ENCODE assay signal across 15 cellular contexts in genomic region chr20:6663104-6663503, GRCh38.
DNase-seq lines count a peak whose midpoint lies in the region; ATAC-seq, FAIRE-seq and TF ChIP-seq lines count a peak whose summit lies in the region.
"Had no signal": no experiment of that assay in that cellular context is flagged by ENCODE, and none has a peak within 500 bp of the region (broad histone marks: within the 10 kb centered on the region; RNA-seq: fewer than 3 reads in every experiment).

No MANE protein-coding gene starts in this region.

- no peaks in the 10 kb centered on the region for H3K4me1 ChIP-seq in HepG2 (ENCODE audit: insufficient read depth, low read length)
- H3K4me1 ChIP-seq in esophagus muscularis mucosa: no peaks in the 10 kb centered on the region

- intact Hi-C loops in HepG2 (cut with micrococcal nuclease; ENCODE audit: unreplicated experiment): no loop called here
- intact Hi-C loops in activated CD4-positive, alpha-beta T cell treated with anti-CD3 and anti-CD28 coated beads, Interleukin-2, amount 10 ng/mL, durations not matched to agents 24 days and 14 days (cut with micrococcal nuclease): no loop called here
- intact Hi-C loops in esophagus muscularis mucosa (cut with DNase I): no loop called here

- no peak for TF ChIP-seq EP300 in HepG2 (IDR thresholded peaks at IDR 0.05; ENCODE audit: low read depth in 2 of 2, low read length in 2 of 2)
- no peak for TF ChIP-seq EP300 in HepG2 (CRISPR knock-in tag; IDR thresholded peaks at IDR 0.05; ENCODE audit: borderline replicate concordance)
- TF ChIP-seq EP300 in esophagus muscularis mucosa (IDR thresholded peaks at IDR 0.05): no peak

- CTCF ChIA-PET in HepG2 (lab: Yijun Ruan, JAX; ENCODE audit: low intra/inter-chr PET ratio, low total read pairs): no interaction called here

- peak; percentile 63 for ATAC-seq in HG02588 (IDR thresholded peaks at IDR 0.05; ENCODE audit: unreplicated experiment)
- ATAC-seq in HepG2: no peak
- ATAC-seq in stimulated activated naive CD8-positive, alpha-beta T cell treated with anti-CD3 and anti-CD28 coated beads, Interleukin-15, amount 100 ng/mL, for 72 hours: no peak
- ATAC-seq: activated CD8-positive, alpha-beta T cell treated with anti-CD3 and anti-CD28 coated beads for 36 hours had no signal

- no peaks in the 10 kb centered on the region for H3K36me3 Mint-ChIP-seq in activated CD4-positive, alpha-beta T cell treated with anti-CD3 and anti-CD28 coated beads, Interleukin-2, amount 10 ng/mL, durations not matched to agents 24 days and 14 days (ENCODE audit: low read depth)

- H3K36me3 ChIP-seq in HepG2 (replicated peaks in 1 of 2; ENCODE audit: control insufficient read depth in 1 of 2, insufficient read depth in 2 of 2, low read length in 2 of 2) (no peaks in the 10 kb centered on the region), esophagus muscularis mucosa (no peaks in the 10 kb centered on the region)

- 7% methylated on average over 1 of the region's 1 CpG for WGBS in HepG2 (ENCODE audit: low lambda C conversion rate)
- WGBS in esophagus muscularis mucosa: 90% methylated on average over 1 of the region's 1 CpG

- H3K4me1 Mint-ChIP-seq in stimulated activated naive CD8-positive, alpha-beta T cell treated with anti-CD3 and anti-CD28 coated beads, Interleukin-15, amount 100 ng/mL, for 72 hours: peaks cover 5% of the 10 kb centered on the region
- H3K4me1 Mint-ChIP-seq in activated CD4-positive, alpha-beta T cell treated with anti-CD3 and anti-CD28 coated beads, Interleukin-2, amount 10 ng/mL, durations not matched to agents 24 days and 14 days: no peaks in the 10 kb centered on the region

- POLR2A ChIA-PET in HepG2 (lab: Yijun Ruan, JAX): no interaction called here

- no peak overlapping the region for H2AFZ ChIP-seq in HepG2 (ENCODE audit: low read length)

- DNase-seq in GM18507 (ENCODE audit: extremely low spot score, insufficient read length, low read depth) (no peak), RPMI7951 (ENCODE audit: low read depth) (peak; percentile 80), HepG2 (ENCODE audit: low spot score) (no peak), midbrain (lab: John Stamatoyannopoulos, UW) (no peak), esophagus muscularis mucosa (ENCODE audit: extremely low spot score) (no peak)
- DNase-seq in stimulated activated naive CD8-positive, alpha-beta T cell treated with anti-CD3 and anti-CD28 coated beads, Interleukin-15, amount 100 ng/mL, for 72 hours: no peak
- no peak for DNase-seq in activated CD4-positive, alpha-beta T cell treated with anti-CD3 and anti-CD28 coated beads, Interleukin-2, amount 10 ng/mL, durations not matched to agents 24 days and 14 days
- DNase-seq: activated CD8-positive, alpha-beta T cell treated with anti-CD3 and anti-CD28 coated beads for 36 hours; Calu3; effector CD8-positive, alpha-beta T cell; NCI-H2081; posterior cingulate gyrus; SHP77; T1000 had no signal

- H3K9me3 Mint-ChIP-seq in stimulated activated naive CD8-positive, alpha-beta T cell treated with anti-CD3 and anti-CD28 coated beads, Interleukin-15, amount 100 ng/mL, for 72 hours: peaks cover 13 to 24% of the 10 kb centered on the region in 2 donors
- no peaks in the 10 kb centered on the region for H3K9me3 Mint-ChIP-seq in activated CD4-positive, alpha-beta T cell treated with anti-CD3 and anti-CD28 coated beads, Interleukin-2, amount 10 ng/mL, durations not matched to agents 24 days and 14 days

- H3K4me3 ChIP-seq in HepG2 (replicated peaks in 1 of 3; ENCODE audit: insufficient read depth in 1 of 3, low read depth in 2 of 3, low read length in 3 of 3): no peak overlapping the region
- no peak overlapping the region for H3K4me3 ChIP-seq in esophagus muscularis mucosa

- no TSS peak for BruUV-seq in HepG2 (replicated peaks; lab: Mats Ljungman, UMichigan)

- TF ChIP-seq RAD21 in HepG2 (CRISPR knock-in tag; IDR thresholded peaks at IDR 0.05): no peak

- H3K27me3 ChIP-seq in HepG2 (ENCODE audit: control insufficient read depth in 1 of 2, insufficient read depth in 2 of 2, low read length in 2 of 2) (no peaks in the 10 kb centered on the region), esophagus muscularis mucosa (no peaks in the 10 kb centered on the region)

- TF ChIP-seq POLR2A in HepG2 (IDR thresholded peaks at IDR 0.05; ENCODE audit: insufficient read depth in 1 of 2, low read depth in 2 of 2, low read length in 2 of 2) (no peak), esophagus muscularis mucosa (IDR thresholded peaks at IDR 0.05; ENCODE audit: low read depth) (no peak)

- no peak overlapping the region for H3K9ac ChIP-seq in HepG2 (ENCODE audit: insufficient read depth, low read depth, low read length)

- FAIRE-seq in GM18507 (lab: Jason Lieb, UNC) (peak; percentile 78), HepG2 (lab: Jason Lieb, UNC) (no peak)

- no peaks in the 10 kb centered on the region for H4K20me1 ChIP-seq in HepG2 (ENCODE audit: insufficient read depth, low read length)

- in situ Hi-C loops in HepG2 (cut with HindIII; ENCODE audit: extremely low pct_ligation_motif_present, low pct_unique_long_range_greater_than_20kb): no loop called here

- TF ChIP-seq CTCF in HepG2 (CRISPR knock-in tag; IDR thresholded peaks at IDR 0.05) (no peak), esophagus muscularis mucosa (IDR thresholded peaks at IDR 0.05) (no peak)

- H3K4me3 Mint-ChIP-seq in stimulated activated naive CD8-positive, alpha-beta T cell treated with anti-CD3 and anti-CD28 coated beads, Interleukin-15, amount 100 ng/mL, for 72 hours: no peak overlapping the region
- H3K4me3 Mint-ChIP-seq in activated CD4-positive, alpha-beta T cell treated with anti-CD3 and anti-CD28 coated beads, Interleukin-2, amount 10 ng/mL, durations not matched to agents 24 days and 14 days: no peak overlapping the region
- H3K4me3 Mint-ChIP-seq: activated CD8-positive, alpha-beta T cell treated with anti-CD3 and anti-CD28 coated beads for 36 hours had no signal

- H3K27ac ChIP-seq in HepG2 (ENCODE audit: extremely low read length, insufficient read depth, low read length) (no peak overlapping the region), esophagus muscularis mucosa (replicated peaks in 1 of 4) (no peak overlapping the region)

- no peaks in the 10 kb centered on the region for H3K9me3 ChIP-seq in HepG2 (ENCODE audit: low read length)
- H3K9me3 ChIP-seq in esophagus muscularis mucosa: no peaks in the 10 kb centered on the region

- no peaks in the 10 kb centered on the region for H3K79me2 ChIP-seq in HepG2 (ENCODE audit: insufficient read depth, low read length)

- H3K27ac Mint-ChIP-seq in stimulated activated naive CD8-positive, alpha-beta T cell treated with anti-CD3 and anti-CD28 coated beads, Interleukin-15, amount 100 ng/mL, for 72 hours: no peak overlapping the region
- H3K27ac Mint-ChIP-seq in activated CD4-positive, alpha-beta T cell treated with anti-CD3 and anti-CD28 coated beads, Interleukin-2, amount 10 ng/mL, durations not matched to agents 24 days and 14 days: no peak overlapping the region
- H3K27ac Mint-ChIP-seq: activated CD8-positive, alpha-beta T cell treated with anti-CD3 and anti-CD28 coated beads for 36 hours had no signal

- H3K27me3 Mint-ChIP-seq in stimulated activated naive CD8-positive, alpha-beta T cell treated with anti-CD3 and anti-CD28 coated beads, Interleukin-15, amount 100 ng/mL, for 72 hours: no peaks in the 10 kb centered on the region
- no peaks in the 10 kb centered on the region for H3K27me3 Mint-ChIP-seq in activated CD4-positive, alpha-beta T cell treated with anti-CD3 and anti-CD28 coated beads, Interleukin-2, amount 10 ng/mL, durations not matched to agents 24 days and 14 days
- H3K27me3 Mint-ChIP-seq: activated CD8-positive, alpha-beta T cell treated with anti-CD3 and anti-CD28 coated beads for 36 hours had no signal

- no peak overlapping the region for H3K4me2 ChIP-seq in HepG2 (ENCODE audit: low read depth, low read length)

TF ChIP-seq in HepG2, 621 proteins besides CTCF, POLR2A, EP300 and RAD21 (continues in another document):
- TF ChIP-seq NR2F6 (IDR thresholded peaks at IDR 0.05) (peak; percentile 22; the same call in 1 of the 2 replicates), NR2F6 (CRISPR knock-in tag; IDR thresholded peaks at IDR 0.05) (no peak), ZNF232 (CRISPR knock-in tag; IDR thresholded peaks at IDR 0.05; ENCODE audit: borderline replicate concordance) (no peak), ETV6 (CRISPR knock-in tag; conservative IDR thresholded peaks at IDR 0.05) (no peak), NCOA5 (CRISPR knock-in tag; IDR thresholded peaks at IDR 0.05) (no peak), GABPA (IDR thresholded peaks at IDR 0.05; ENCODE audit: low read depth, low read length) (no peak), GABPA (CRISPR knock-in tag; IDR thresholded peaks at IDR 0.05; ENCODE audit: low read depth) (peak; percentile 33; the same call in 1 of the 2 replicates), RARA (CRISPR knock-in tag; IDR thresholded peaks at IDR 0.05) (peak; percentile 52; the same call in 1 of the 2 replicates), CBFB (CRISPR knock-in tag; IDR thresholded peaks at IDR 0.05) (no peak), ZNF777 (CRISPR knock-in tag; IDR thresholded peaks at IDR 0.05) (no peak)
- TF ChIP-seq, protein P1, sequence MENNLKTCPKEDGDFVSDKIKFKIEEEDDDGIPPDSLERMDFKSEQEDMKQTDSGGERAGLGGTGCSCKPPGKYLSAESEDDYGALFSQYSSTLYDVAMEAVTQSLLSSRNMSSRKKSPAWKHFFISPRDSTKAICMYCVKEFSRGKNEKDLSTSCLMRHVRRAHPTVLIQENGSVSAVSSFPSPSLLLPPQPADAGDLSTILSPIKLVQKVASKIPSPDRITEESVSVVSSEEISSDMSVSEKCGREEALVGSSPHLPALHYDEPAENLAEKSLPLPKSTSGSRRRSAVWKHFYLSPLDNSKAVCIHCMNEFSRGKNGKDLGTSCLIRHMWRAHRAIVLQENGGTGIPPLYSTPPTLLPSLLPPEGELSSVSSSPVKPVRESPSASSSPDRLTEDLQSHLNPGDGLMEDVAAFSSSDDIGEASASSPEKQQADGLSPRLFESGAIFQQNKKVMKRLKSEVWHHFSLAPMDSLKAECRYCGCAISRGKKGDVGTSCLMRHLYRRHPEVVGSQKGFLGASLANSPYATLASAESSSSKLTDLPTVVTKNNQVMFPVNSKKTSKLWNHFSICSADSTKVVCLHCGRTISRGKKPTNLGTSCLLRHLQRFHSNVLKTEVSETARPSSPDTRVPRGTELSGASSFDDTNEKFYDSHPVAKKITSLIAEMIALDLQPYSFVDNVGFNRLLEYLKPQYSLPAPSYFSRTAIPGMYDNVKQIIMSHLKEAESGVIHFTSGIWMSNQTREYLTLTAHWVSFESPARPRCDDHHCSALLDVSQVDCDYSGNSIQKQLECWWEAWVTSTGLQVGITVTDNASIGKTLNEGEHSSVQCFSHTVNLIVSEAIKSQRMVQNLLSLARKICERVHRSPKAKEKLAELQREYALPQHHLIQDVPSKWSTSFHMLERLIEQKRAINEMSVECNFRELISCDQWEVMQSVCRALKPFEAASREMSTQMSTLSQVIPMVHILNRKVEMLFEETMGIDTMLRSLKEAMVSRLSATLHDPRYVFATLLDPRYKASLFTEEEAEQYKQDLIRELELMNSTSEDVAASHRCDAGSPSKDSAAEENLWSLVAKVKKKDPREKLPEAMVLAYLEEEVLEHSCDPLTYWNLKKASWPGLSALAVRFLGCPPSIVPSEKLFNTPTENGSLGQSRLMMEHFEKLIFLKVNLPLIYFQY (CRISPR knock-in tag; IDR thresholded peaks at IDR 0.05; ENCODE audit: borderline replicate concordance): no peak
